In genomic region chr13:112729408-112729807, GRCh38 we compare ENCODE assay signal across 26 cellular contexts. TPM values are rescaled to one million over a fixed set of nuclear protein-coding genes. Genes with fewer than 3 reads are reported as not detected.
DNase-seq lines count a peak whose midpoint lies in the region; ATAC-seq and TF ChIP-seq lines count a peak whose summit lies in the region.
"Had no signal": no experiment of that assay in that cellular context is flagged by ENCODE, and none has a peak within 500 bp of the region (broad histone marks: within the 10 kb centered on the region; RNA-seq: fewer than 3 reads in every experiment).

No MANE protein-coding gene starts in this region.

- no peak for ATAC-seq in lung (ENCODE audit: insufficient read depth, low FRiP score)
- ATAC-seq: PC-3 had no signal

- H3K27ac ChIP-seq in lung (ENCODE audit: low read depth in 1 of 2, low read length in 1 of 2) = peak overlapping the region; percentile 74 to 91
- no peak overlapping the region for H3K27ac ChIP-seq in spleen
- H3K27ac ChIP-seq: C4-2B, ovary, skin epidermis, uterus, WERI-Rb-1 had no signal

- intact Hi-C loops in cardiac septum (cut with DNase I) (loop anchor here (5.0 kb wide), 1 partner anchor 37 kb away; the partner anchor contains the start of gene ATP11A), spleen (cut with DNase I; ENCODE audit: low total_unique reads) (no loop called here)

- H3K36me3 ChIP-seq in lung (ENCODE audit: control insufficient read depth in 2 of 2, insufficient read depth in 2 of 2, low read length in 2 of 2) = peaks cover 0 to 7% of the 10 kb centered on the region in 2 donors
- H3K36me3 ChIP-seq in spleen = peaks cover 0 to 29% (median 0%) of the 10 kb centered on the region in 6 donors
- H3K36me3 ChIP-seq: HAP-1, MG63, ovary, uterus, WERI-Rb-1 had no signal

- H3K9me3 ChIP-seq in lung (ENCODE audit: control insufficient read depth in 2 of 2, insufficient read depth in 1 of 2, low read length in 1 of 2) = no peaks in the 10 kb centered on the region
- no peaks in the 10 kb centered on the region for H3K9me3 ChIP-seq in spleen
- H3K9me3 ChIP-seq: HAP-1, MG63, ovary, uterus had no signal

- H3K27me3 ChIP-seq in lung (ENCODE audit: control insufficient read depth, insufficient read depth) (no peaks in the 10 kb centered on the region), spleen (replicated peaks in 1 of 7) (no peaks in the 10 kb centered on the region)
- H3K27me3 ChIP-seq: MG63, ovary, uterus had no signal

- no peak overlapping the region for H3K4me3 ChIP-seq in lung
- no peak overlapping the region for H3K4me3 ChIP-seq in spleen
- H3K4me3 ChIP-seq: HAP-1, MG63, ovary, skin epidermis, uterus had no signal

- 87 to 89% methylated on average over 22 of the region's 22 CpGs for WGBS in lung, 2 donors
- WGBS in spleen, 5 donors = 94 to 98% (median 95%) methylated on average over 19 to 22 of the region's 22 CpGs

- TF ChIP-seq POLR2A in spleen (IDR thresholded peaks at IDR 0.05) = no peak

- H3K4me1 ChIP-seq in lung (ENCODE audit: control insufficient read depth in 2 of 2, insufficient read depth in 2 of 2, low read length in 2 of 2) = peaks cover 3 to 22% of the 10 kb centered on the region in 2 donors
- H3K4me1 ChIP-seq in spleen = peaks cover 0 to 25% (median 16%) of the 10 kb centered on the region in 6 donors
- H3K4me1 ChIP-seq: HAP-1 had no signal

- no peak for TF ChIP-seq CTCF in lung (IDR thresholded peaks at IDR 0.05; ENCODE audit: control extremely low read depth, extremely low read depth)
- TF ChIP-seq CTCF in spleen (IDR thresholded peaks at IDR 0.05 in 8 of 11, conservative IDR thresholded peaks at IDR 0.05 in 3 of 11) = no peak

- DNase-seq in amniotic epithelial cell (ENCODE audit: low read depth) (peak; percentile 55), cardiac septum (ENCODE audit: low spot score) (peak; percentile 85), lung (ENCODE audit: low spot score) (no peak), spleen (peak; percentile 49), medulla oblongata (ENCODE audit: extremely low spot score) (no peak), inferior parietal cortex (ENCODE audit: extremely low spot score) (no peak), CD1c-positive myeloid dendritic cell (ENCODE audit: extremely low spot score) (no peak), epidermal melanocyte (ENCODE audit: insufficient read length, low spot score) (no peak)
- DNase-seq: ACHN; activated CD4-positive, alpha-beta memory T cell treated with anti-CD3 and anti-CD28 coated beads for 36 hours; activated naive CD4-positive, alpha-beta T cell treated with anti-CD3 and anti-CD28 coated beads for 36 hours; anterior cingulate cortex; DMS153; IMR-90; MG63; NCI-H1694; NCI-H2227 treated with DMSO at 0.1 percent for 48 hours; PC-3; stimulated activated CD4-positive, alpha-beta T cell treated with anti-CD3 and anti-CD28 coated beads, Interleukin-4, amount 100 ng/mL, for 24 hours; T-helper 2 cell; uterus; WERI-Rb-1 had no signal

RNA-seq across cellular contexts. Expression of gene ATP11A, which starts 39.6 kb away (rescaled TPM):
- 96.5 TPM for total RNA-seq in cardiac septum
- 100 to 1,000 TPM; 262 to 317 TPM for total RNA-seq in lung
- polyA plus RNA-seq in lung = 10 to 100 TPM; 46.3 to 62.9 TPM
- 10 to 100 TPM; 57.3 to 91.3 (median 65.0) TPM for total RNA-seq in spleen
- polyA plus RNA-seq in spleen = 1 to 10 TPM; 2.7 to 5.5 (median 3.0) TPM

Comparison
In these comparisons a context has a peak if more than half of its experiments do, and no peak if none do; other contexts are left out.
1. DNase-seq: peak in amniotic epithelial cell (single experiment), cardiac septum (single experiment) and spleen (single experiment); none in lung (single experiment), medulla oblongata (single experiment), inferior parietal cortex (single experiment), CD1c-positive myeloid dendritic cell (single experiment) and epidermal melanocyte (single experiment).
2. H3K27ac ChIP-seq: peak in lung (2 of 2); none in spleen (0 of 8).